ENCODE assay signal across 32 cellular contexts in genomic region chr4:63906660-63907146, GRCh38.
"Had no signal": no experiment of that assay in that cellular context is flagged by ENCODE, and none has a peak within 500 bp of the region (broad histone marks: within the 10 kb centered on the region; RNA-seq: fewer than 3 reads in every experiment).

No MANE protein-coding gene starts in this region.

- DNase-seq: activated B cell treated with CpG ODN at 0.5 μM for 24 hours; activated CD4-positive, alpha-beta memory T cell treated with anti-CD3 and anti-CD28 coated beads for 36 hours; activated CD4-positive, alpha-beta T cell treated with anti-CD3 and anti-CD28 coated beads for 4 hours; activated CD4-positive, alpha-beta T cell treated with anti-CD3 and anti-CD28 coated beads, Interleukin-2, amount 10 ng/mL, durations not matched to agents 24 days and 14 days; activated CD4-positive, alpha-beta T cell treated with anti-CD3 and anti-CD28 coated beads, Interleukin-2, amount 50 U/mL, for 1 hour; activated CD4-positive, alpha-beta T cell treated with anti-CD3 and anti-CD28 coated beads, Interleukin-2, amount 50 U/mL, for 4 hours; activated CD4-positive, CD25-positive, alpha-beta regulatory T cell treated with anti-CD3 and anti-CD28 coated beads, Interleukin-2, amount 50 U/mL, for 72 hours; activated CD8-positive, alpha-beta memory T cell treated with anti-CD3 and anti-CD28 coated beads, Interleukin-2, amount 50 U/mL, for 4 hours; activated CD8-positive, alpha-beta T cell treated with anti-CD3 and anti-CD28 coated beads for 36 hours; activated effector memory CD4-positive, alpha-beta T cell treated with anti-CD3 and anti-CD28 coated beads, Interleukin-2, amount 50 U/mL, for 16 hours; activated gamma-delta T cell treated with Interleukin-2 at 50 U/mL for 16 hours; activated naive CD4-positive, alpha-beta T cell; activated naive CD4-positive, alpha-beta T cell treated with anti-CD3 and anti-CD28 coated beads for 36 hours; activated naive CD4-positive, alpha-beta T cell treated with anti-CD3 and anti-CD28 coated beads, Interleukin-2, amount 50 U/mL, for 16 hours; activated naive CD8-positive, alpha-beta T cell treated with anti-CD3 and anti-CD28 coated beads for 36 hours; activated T-cell treated with anti-CD3 and anti-CD28 coated beads for 4 hours; activated T-cell treated with anti-CD3 and anti-CD28 coated beads, Interleukin-2, amount 50 U/mL, for 1 hour; activated T-cell treated with anti-CD3 and anti-CD28 coated beads, Interleukin-2, amount 50 U/mL, for 4 hours; activated T-cell treated with anti-CD3 and anti-CD28 coated beads, Interleukin-2, amount 50 U/mL, for 72 hours; adrenal gland; amniotic stem cell; aorta; body of pancreas; caudate nucleus; cerebellar nuclear complex; T-helper 2 cell; T-helper 9 cell had no signal

- H3K27me3 ChIP-seq: adrenal gland, body of pancreas, cardiac muscle cell had no signal

- H3K36me3 ChIP-seq: adrenal gland, cardiac muscle cell had no signal

- H3K9me3 ChIP-seq: adrenal gland, body of pancreas had no signal

- H3K4me3 ChIP-seq: adrenal gland, body of pancreas, cardiac muscle cell had no signal

- H3K27ac ChIP-seq: adrenal gland, body of pancreas, cardiac muscle cell, VCaP had no signal

- FAIRE-seq: astrocyte, bronchial epithelial cell, TTC549 had no signal
